ENCODE assay signal across 2 cellular contexts in genomic region chr3:42557849-42558248, GRCh38.
TF ChIP-seq lines count a peak whose summit lies in the region.

No MANE protein-coding gene starts in this region.

TF ChIP-seq in WTC11, 78 proteins besides CTCF, POLR2A, EP300 and RAD21 (continued from another document):
- TF ChIP-seq IRF2 (CRISPR knock-in tag; IDR thresholded peaks at IDR 0.05; ENCODE audit: borderline replicate concordance, low read depth) (no peak), ATF2 (CRISPR knock-in tag; IDR thresholded peaks at IDR 0.05; ENCODE audit: borderline replicate concordance, low read depth) (no peak), PRRX2 (CRISPR knock-in tag; IDR thresholded peaks at IDR 0.05) (no peak), HMGXB4 (CRISPR knock-in tag; IDR thresholded peaks at IDR 0.05) (no peak), ZNF232 (CRISPR knock-in tag; IDR thresholded peaks at IDR 0.05) (no peak), MYBL2 (CRISPR knock-in tag; IDR thresholded peaks at IDR 0.05) (no peak), NR1H2 (CRISPR knock-in tag; IDR thresholded peaks at IDR 0.05) (no peak), ZNF532 (CRISPR knock-in tag; IDR thresholded peaks at IDR 0.05; ENCODE audit: borderline replicate concordance) (no peak), NFE2L1 (CRISPR knock-in tag; IDR thresholded peaks at IDR 0.05) (no peak), EMX1 (CRISPR knock-in tag; IDR thresholded peaks at IDR 0.05) (no peak), JUN (CRISPR knock-in tag; IDR thresholded peaks at IDR 0.05) (no peak), OVOL2 (CRISPR knock-in tag; IDR thresholded peaks at IDR 0.05; ENCODE audit: borderline replicate concordance) (no peak)
TF ChIP-seq in WTC11: peak in this region for 0.

TF ChIP-seq in HEK293T, 16 proteins besides CTCF, POLR2A, EP300 and RAD21 (continued from another document):
- TF ChIP-seq HDGF (IDR thresholded peaks at IDR 0.05; ENCODE audit: borderline replicate concordance) = no peak
- no peak for TF ChIP-seq NFRKB (IDR thresholded peaks at IDR 0.05)
- TF ChIP-seq TARDBP (IDR thresholded peaks at IDR 0.05) = no peak
- no peak for TF ChIP-seq L3MBTL2 (conservative IDR thresholded peaks at IDR 0.05)
- no peak for TF ChIP-seq FOXM1 (IDR thresholded peaks at IDR 0.05; ENCODE audit: borderline replicate concordance)
- TF ChIP-seq BHLHE40 (IDR thresholded peaks at IDR 0.05; ENCODE audit: borderline replicate concordance) = no peak
- TF ChIP-seq ARNT (IDR thresholded peaks at IDR 0.05) = no peak
